28 cellular contexts compared by ENCODE assay signal in the genomic region with DNA sequence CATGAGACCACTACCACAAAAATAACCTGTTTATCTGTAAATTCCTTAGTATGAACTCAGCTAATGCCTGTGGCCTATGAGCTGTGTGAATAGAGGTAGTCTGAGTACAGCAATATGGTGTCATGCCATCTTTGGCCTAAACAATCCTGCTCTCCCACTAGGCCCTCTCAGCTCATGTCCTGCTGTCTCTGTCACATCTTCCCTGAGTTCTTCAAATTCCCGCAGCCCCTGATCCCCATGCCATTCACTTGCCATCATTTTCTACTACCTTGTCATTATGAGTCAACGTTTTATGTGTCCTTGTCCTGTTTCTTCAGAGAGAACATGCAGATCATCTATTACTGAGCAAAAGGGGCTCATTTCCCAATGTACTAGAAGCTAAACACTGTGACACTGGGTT.
"Had no signal": no experiment of that assay in that cellular context is flagged by ENCODE, and none has a peak within 500 bp of the region (broad histone marks: within the 10 kb centered on the region; RNA-seq: fewer than 3 reads in every experiment).

No MANE protein-coding gene starts in this region.

- H3K4me3 ChIP-seq: ascending aorta, esophagus squamous epithelium, heart right ventricle, right atrium auricular region, spleen, tibial nerve had no signal

- H3K36me3 Mint-ChIP-seq: activated naive CD4-positive, alpha-beta T cell treated with anti-CD3 and anti-CD28 coated beads, Interleukin-2, amount 10 ng/mL, durations not matched to agents 7 days and 5 days; activated naive CD8-positive, alpha-beta T cell treated with anti-CD3 and anti-CD28 coated beads, Interleukin-2, amount 10 ng/mL, durations not matched to agents 7 days and 5 days had no signal

- H3K4me1 ChIP-seq: ascending aorta, esophagus squamous epithelium, parathyroid adenoma, right atrium auricular region, tibial nerve had no signal

- H3K27me3 Mint-ChIP-seq: activated naive CD4-positive, alpha-beta T cell treated with anti-CD3 and anti-CD28 coated beads, Interleukin-2, amount 10 ng/mL, durations not matched to agents 7 days and 5 days; dendritic cell treated with granulocyte-macrophage colony-stimulating factor and Interleukin-4, amounts not matched to agents 40 ng/mL and 50 ng/mL, for 4 days had no signal

- H3K27ac ChIP-seq: ascending aorta, brain microvascular endothelial cell, epithelial cell of prostate, esophagus squamous epithelium, heart right ventricle, parathyroid adenoma, right atrium auricular region, spleen, tibial nerve, WERI-Rb-1 had no signal

- H3K9ac ChIP-seq: parathyroid adenoma had no signal

- ATAC-seq: heart right ventricle, left cardiac atrium, left ventricle myocardium superior, T-helper 17 cell had no signal

- H3K79me2 ChIP-seq: parathyroid adenoma had no signal

- H3K9me3 ChIP-seq: ascending aorta, esophagus squamous epithelium, heart right ventricle, right atrium auricular region, spleen, tibial nerve had no signal

- H3K4me3 Mint-ChIP-seq: activated CD4-positive, alpha-beta memory T cell treated with anti-CD3 and anti-CD28 coated beads, Interleukin-2, amount 10 ng/mL, durations not matched to agents 7 days and 5 days; activated CD4-positive, alpha-beta T cell treated with anti-CD3 and anti-CD28 coated beads, Interleukin-2, amount 10 ng/mL, durations not matched to agents 24 days and 14 days; activated naive CD4-positive, alpha-beta T cell treated with anti-CD3 and anti-CD28 coated beads, Interleukin-2, amount 10 ng/mL, durations not matched to agents 7 days and 5 days; activated naive CD8-positive, alpha-beta T cell treated with anti-CD3 and anti-CD28 coated beads, Interleukin-2, amount 10 ng/mL, durations not matched to agents 7 days and 5 days; activated T-cell treated with anti-CD3 and anti-CD28 coated beads, Interleukin-2, amount 50 U/mL, for 24 hours; dendritic cell treated with granulocyte-macrophage colony-stimulating factor and Interleukin-4, amounts not matched to agents 40 ng/mL and 50 ng/mL, for 4 days; nephron; T-helper 17 cell had no signal

- H3K4me1 Mint-ChIP-seq: activated CD4-positive, alpha-beta memory T cell treated with anti-CD3 and anti-CD28 coated beads, Interleukin-2, amount 10 ng/mL, durations not matched to agents 7 days and 5 days; activated CD4-positive, alpha-beta T cell treated with anti-CD3 and anti-CD28 coated beads, Interleukin-2, amount 10 ng/mL, durations not matched to agents 24 days and 14 days; activated naive CD4-positive, alpha-beta T cell treated with anti-CD3 and anti-CD28 coated beads, Interleukin-2, amount 10 ng/mL, durations not matched to agents 7 days and 5 days; activated naive CD8-positive, alpha-beta T cell treated with anti-CD3 and anti-CD28 coated beads, Interleukin-2, amount 10 ng/mL, durations not matched to agents 7 days and 5 days; T-helper 17 cell had no signal

- H3K27ac Mint-ChIP-seq: activated CD4-positive, alpha-beta memory T cell treated with anti-CD3 and anti-CD28 coated beads, Interleukin-2, amount 10 ng/mL, durations not matched to agents 7 days and 5 days; activated CD4-positive, alpha-beta T cell treated with anti-CD3 and anti-CD28 coated beads, Interleukin-2, amount 10 ng/mL, durations not matched to agents 24 days and 14 days; activated naive CD4-positive, alpha-beta T cell treated with anti-CD3 and anti-CD28 coated beads, Interleukin-2, amount 10 ng/mL, durations not matched to agents 7 days and 5 days; activated naive CD8-positive, alpha-beta T cell treated with anti-CD3 and anti-CD28 coated beads, Interleukin-2, amount 10 ng/mL, durations not matched to agents 7 days and 5 days; activated T-cell treated with anti-CD3 and anti-CD28 coated beads, Interleukin-2, amount 50 U/mL, for 24 hours; dendritic cell treated with granulocyte-macrophage colony-stimulating factor and Interleukin-4, amounts not matched to agents 40 ng/mL and 50 ng/mL, for 4 days; nephron; T-helper 17 cell had no signal

- DNase-seq: activated CD4-positive, alpha-beta memory T cell treated with anti-CD3 and anti-CD28 coated beads, Interleukin-2, amount 10 ng/mL, durations not matched to agents 7 days and 5 days; activated CD4-positive, alpha-beta T cell treated with anti-CD3 and anti-CD28 coated beads, Interleukin-2, amount 10 ng/mL, durations not matched to agents 24 days and 14 days; activated CD4-positive, CD25-positive, alpha-beta regulatory T cell treated with anti-CD3 and anti-CD28 coated beads, Interleukin-2, amount 50 U/mL, for 72 hours; activated CD8-positive, alpha-beta memory T cell treated with anti-CD3 and anti-CD28 coated beads, Interleukin-2, amount 50 U/mL, for 48 hours; activated gamma-delta T cell; activated naive CD4-positive, alpha-beta T cell treated with anti-CD3 and anti-CD28 coated beads, Interleukin-2, amount 10 ng/mL, durations not matched to agents 7 days and 5 days; activated naive CD8-positive, alpha-beta T cell treated with anti-CD3 and anti-CD28 coated beads, Interleukin-2, amount 10 ng/mL, durations not matched to agents 7 days and 5 days; activated T-cell treated with anti-CD3 and anti-CD28 coated beads, Interleukin-2, amount 50 U/mL, for 24 hours; brain microvascular endothelial cell; caudate nucleus; esophagus squamous epithelium; foreskin melanocyte; heart right ventricle; left cardiac atrium; left ventricle myocardium superior; nucleus accumbens; spleen; stimulated activated naive CD4-positive, alpha-beta T cell; T-helper 17 cell; T1000; WERI-Rb-1 had no signal

- H3K9me3 Mint-ChIP-seq: activated CD4-positive, alpha-beta memory T cell treated with anti-CD3 and anti-CD28 coated beads, Interleukin-2, amount 10 ng/mL, durations not matched to agents 7 days and 5 days; activated CD4-positive, alpha-beta T cell treated with anti-CD3 and anti-CD28 coated beads, Interleukin-2, amount 10 ng/mL, durations not matched to agents 24 days and 14 days; activated naive CD4-positive, alpha-beta T cell treated with anti-CD3 and anti-CD28 coated beads, Interleukin-2, amount 10 ng/mL, durations not matched to agents 7 days and 5 days; activated naive CD8-positive, alpha-beta T cell treated with anti-CD3 and anti-CD28 coated beads, Interleukin-2, amount 10 ng/mL, durations not matched to agents 7 days and 5 days; activated T-cell treated with anti-CD3 and anti-CD28 coated beads, Interleukin-2, amount 50 U/mL, for 24 hours; dendritic cell treated with granulocyte-macrophage colony-stimulating factor and Interleukin-4, amounts not matched to agents 40 ng/mL and 50 ng/mL, for 4 days; nephron had no signal

- H3K36me3 ChIP-seq: ascending aorta, brain microvascular endothelial cell, esophagus squamous epithelium, heart right ventricle, right atrium auricular region, spleen, tibial nerve, WERI-Rb-1 had no signal

- H3K27me3 ChIP-seq: ascending aorta, brain microvascular endothelial cell, esophagus squamous epithelium, heart right ventricle, right atrium auricular region, tibial nerve had no signal
